In the genomic region with DNA sequence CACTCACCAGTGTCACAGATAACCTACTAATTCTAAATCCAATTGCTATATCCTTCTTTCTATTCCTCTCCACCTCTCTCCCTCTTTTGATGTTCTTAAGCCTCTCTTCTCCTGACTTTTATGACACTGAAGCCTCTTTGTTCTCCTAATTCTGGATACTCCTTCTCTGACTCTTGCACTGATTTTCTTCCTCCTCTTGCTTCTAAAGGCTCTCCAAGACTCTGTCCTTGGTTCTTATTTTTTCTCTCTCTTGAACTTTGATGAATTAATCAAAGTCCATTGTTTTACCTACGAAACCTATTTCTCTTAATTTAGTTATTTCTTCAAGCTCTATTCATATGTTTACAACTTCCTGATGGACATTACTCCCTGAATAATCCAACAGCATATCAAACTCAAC, we compare ENCODE assay signal across 34 cellular contexts.
DNase-seq lines count a peak whose midpoint lies in the region; FAIRE-seq and TF ChIP-seq lines count a peak whose summit lies in the region.
"Had no signal": no experiment of that assay in that cellular context is flagged by ENCODE, and none has a peak within 500 bp of the region (broad histone marks: within the 10 kb centered on the region; RNA-seq: fewer than 3 reads in every experiment).

No MANE protein-coding gene starts in this region.

- no peaks in the 10 kb centered on the region for H3K27me3 ChIP-seq in astrocyte (ENCODE audit: insufficient read depth, low read length)
- no peaks in the 10 kb centered on the region for H3K27me3 ChIP-seq in left ventricle myocardium inferior (ENCODE audit: low read depth)
- H3K27me3 ChIP-seq: BE2C; BLaER1; BLaER1 treated with 17β-estradiol and CSF1 and Interleukin-3, amounts not matched to agents 10 nM and 100 nM had no signal

- intact Hi-C loops in left ventricle myocardium inferior (cut with micrococcal nuclease), result no loop called here

- TF ChIP-seq CTCF in D721Med (IDR thresholded peaks at IDR 0.05; ENCODE audit: insufficient read depth, missing control alignments), result no peak
- no peak for TF ChIP-seq CTCF in HEK293 (tag by site-specific recombination; IDR thresholded peaks at IDR 0.05)
- no peak for TF ChIP-seq CTCF in astrocyte (IDR thresholded peaks at IDR 0.05; ENCODE audit: insufficient read depth, low read depth, low read length)
- no peak for TF ChIP-seq CTCF in left ventricle myocardium inferior (IDR thresholded peaks at IDR 0.05; ENCODE audit: borderline replicate concordance)

- FAIRE-seq in D721Med (lab: Jason Lieb, UNC) (peak; percentile 38), astrocyte (lab: Jason Lieb, UNC) (peak; percentile 49)
- FAIRE-seq: A204.1 had no signal

- H3K79me2 ChIP-seq in astrocyte (ENCODE audit: insufficient read depth, low read length), result no peaks in the 10 kb centered on the region

- no peak overlapping the region for H3K27ac Mint-ChIP-seq in astrocyte (ENCODE audit: unreplicated experiment)
- H3K27ac Mint-ChIP-seq: B cell; CD14-positive monocyte; CD4-positive, alpha-beta T cell; CD4-positive, CD25-positive, alpha-beta regulatory T cell; CD8-positive, alpha-beta memory T cell; CD8-positive, alpha-beta T cell had no signal

- H3K9ac ChIP-seq in astrocyte (ENCODE audit: low read length), result no peak overlapping the region
- H3K9ac ChIP-seq: BLaER1; BLaER1 treated with 17β-estradiol and CSF1 and Interleukin-3, amounts not matched to agents 10 nM and 100 nM had no signal

- H3K36me3 ChIP-seq in HEK293 (ENCODE audit: control insufficient read depth in 2 of 2, insufficient read depth in 1 of 2, low read length in 2 of 2), result no peaks in the 10 kb centered on the region
- no peaks in the 10 kb centered on the region for H3K36me3 ChIP-seq in astrocyte (ENCODE audit: insufficient read depth, low read length)
- no peaks in the 10 kb centered on the region for H3K36me3 ChIP-seq in left ventricle myocardium inferior
- H3K36me3 ChIP-seq: BE2C; BLaER1; BLaER1 treated with 17β-estradiol and CSF1 and Interleukin-3, amounts not matched to agents 10 nM and 100 nM had no signal

- no peak overlapping the region for H3K4me3 ChIP-seq in HEK293 (ENCODE audit: low read depth, low read length)
- no peak overlapping the region for H3K4me3 ChIP-seq in astrocyte (ENCODE audit: insufficient read depth, low read depth, low read length)
- no peak overlapping the region for H3K4me3 ChIP-seq in left ventricle myocardium inferior
- H3K4me3 ChIP-seq: A549; BLaER1; BLaER1 treated with 17β-estradiol and CSF1 and Interleukin-3, amounts not matched to agents 10 nM and 100 nM had no signal

- H3K4me1 ChIP-seq in HEK293 (ENCODE audit: control insufficient read depth, insufficient read depth, low read length) (no peaks in the 10 kb centered on the region), astrocyte (ENCODE audit: insufficient read depth, low read length) (no peaks in the 10 kb centered on the region), left ventricle myocardium inferior (no peaks in the 10 kb centered on the region)
- H3K4me1 ChIP-seq: A549; BE2C; BLaER1; BLaER1 treated with 17β-estradiol and CSF1 and Interleukin-3, amounts not matched to agents 10 nM and 100 nM; Caco-2 had no signal

- no peaks in the 10 kb centered on the region for H3K36me3 Mint-ChIP-seq in astrocyte (ENCODE audit: low read depth, unreplicated experiment)
- H3K36me3 Mint-ChIP-seq: CD14-positive monocyte; CD4-positive, alpha-beta memory T cell; CD4-positive, CD25-positive, alpha-beta regulatory T cell; CD8-positive, alpha-beta memory T cell; CD8-positive, alpha-beta T cell had no signal

- no peak overlapping the region for H3K4me2 ChIP-seq in astrocyte (ENCODE audit: low read length)
- H3K4me2 ChIP-seq: A549; BLaER1; BLaER1 treated with 17β-estradiol and CSF1 and Interleukin-3, amounts not matched to agents 10 nM and 100 nM had no signal

- no peaks in the 10 kb centered on the region for H3K27me3 Mint-ChIP-seq in astrocyte (ENCODE audit: low read depth, unreplicated experiment)
- H3K27me3 Mint-ChIP-seq: CD4-positive, alpha-beta memory T cell; CD4-positive, alpha-beta T cell; CD4-positive, CD25-positive, alpha-beta regulatory T cell had no signal

- H3K27ac ChIP-seq in HEK293 (ENCODE audit: extremely low read depth, low read depth, low read length) (no peak overlapping the region), astrocyte (ENCODE audit: low read depth, low read length) (no peak overlapping the region), left ventricle myocardium inferior (replicated peaks) (no peak overlapping the region)
- H3K27ac ChIP-seq: 22Rv1; A549; BLaER1; BLaER1 treated with 17β-estradiol and CSF1 and Interleukin-3, amounts not matched to agents 10 nM and 100 nM; C4-2B had no signal

- DNase-seq in D721Med (ENCODE audit: insufficient read length, low spot score) (no peak), astrocyte (ENCODE audit: low read depth) (no peak), COLO668 (lab: John Stamatoyannopoulos, UW; ENCODE audit: unreplicated experiment) (no peak), left ventricle myocardium inferior (no peak), superior temporal gyrus (ENCODE audit: extremely low spot score) (no peak)
- DNase-seq: 8988T; ACHN; AML-193; BE2C; C1 segment of cervical spinal cord; Caco-2; Calu3; CD4-positive, alpha-beta memory T cell; CD4-positive, alpha-beta T cell; CD4-positive, CD25-positive, alpha-beta regulatory T cell; CD8-positive, alpha-beta memory T cell; CD8-positive, alpha-beta T cell; COR-L47; DMS 273 treated with DMSO at 0.1 percent for 48 hours; DMS153; DMS53; DMS79; DMS79 treated with DMSO at 0.1 percent for 48 hours; DND-41; EL had no signal

- no peaks in the 10 kb centered on the region for H4K20me1 ChIP-seq in astrocyte (ENCODE audit: insufficient read depth, low read length)
- H4K20me1 ChIP-seq: BLaER1; BLaER1 treated with 17β-estradiol and CSF1 and Interleukin-3, amounts not matched to agents 10 nM and 100 nM had no signal

- H2AFZ ChIP-seq in astrocyte (ENCODE audit: low read depth, low read length), result no peak overlapping the region

- H3K4me1 Mint-ChIP-seq in astrocyte (ENCODE audit: low read depth, unreplicated experiment), result no peaks in the 10 kb centered on the region
- H3K4me1 Mint-ChIP-seq: B cell; CD14-positive monocyte; CD4-positive, alpha-beta memory T cell; CD4-positive, CD25-positive, alpha-beta regulatory T cell; CD8-positive, alpha-beta memory T cell had no signal

- no peaks in the 10 kb centered on the region for H3K9me3 ChIP-seq in HEK293 (ENCODE audit: control insufficient read depth, insufficient read depth, low read depth, low read length)
- H3K9me3 ChIP-seq in astrocyte (ENCODE audit: insufficient read depth, low read depth, low read length), result no peaks in the 10 kb centered on the region
- no peaks in the 10 kb centered on the region for H3K9me3 ChIP-seq in left ventricle myocardium inferior (replicated peaks)
- H3K9me3 ChIP-seq: A549, BE2C, Caco-2 had no signal

- no peak overlapping the region for H3K4me3 Mint-ChIP-seq in astrocyte (ENCODE audit: unreplicated experiment)
- H3K4me3 Mint-ChIP-seq: B cell; CD14-positive monocyte; CD4-positive, alpha-beta memory T cell; CD4-positive, alpha-beta T cell; CD4-positive, CD25-positive, alpha-beta regulatory T cell; CD8-positive, alpha-beta memory T cell; CD8-positive, alpha-beta T cell had no signal

- CTCF ChIA-PET in HEK293 (lab: Yijun Ruan, JAX), result interaction anchor here (0.6 to 1.2 kb wide), 3 partner anchors 8 to 127 kb away, joined by 3 to 4 read pairs (median 3); no protein-coding TSS in a partner anchor

- no peaks in the 10 kb centered on the region for H3K9me3 Mint-ChIP-seq in astrocyte (ENCODE audit: unreplicated experiment)
- H3K9me3 Mint-ChIP-seq: CD4-positive, alpha-beta T cell; CD8-positive, alpha-beta memory T cell had no signal

- POLR2A ChIA-PET in HEK293 (lab: Yijun Ruan, JAX), result no interaction called here

TF ChIP-seq in HEK293, 187 proteins besides CTCF, POLR2A, EP300 and RAD21:
- TF ChIP-seq, protein P1, sequence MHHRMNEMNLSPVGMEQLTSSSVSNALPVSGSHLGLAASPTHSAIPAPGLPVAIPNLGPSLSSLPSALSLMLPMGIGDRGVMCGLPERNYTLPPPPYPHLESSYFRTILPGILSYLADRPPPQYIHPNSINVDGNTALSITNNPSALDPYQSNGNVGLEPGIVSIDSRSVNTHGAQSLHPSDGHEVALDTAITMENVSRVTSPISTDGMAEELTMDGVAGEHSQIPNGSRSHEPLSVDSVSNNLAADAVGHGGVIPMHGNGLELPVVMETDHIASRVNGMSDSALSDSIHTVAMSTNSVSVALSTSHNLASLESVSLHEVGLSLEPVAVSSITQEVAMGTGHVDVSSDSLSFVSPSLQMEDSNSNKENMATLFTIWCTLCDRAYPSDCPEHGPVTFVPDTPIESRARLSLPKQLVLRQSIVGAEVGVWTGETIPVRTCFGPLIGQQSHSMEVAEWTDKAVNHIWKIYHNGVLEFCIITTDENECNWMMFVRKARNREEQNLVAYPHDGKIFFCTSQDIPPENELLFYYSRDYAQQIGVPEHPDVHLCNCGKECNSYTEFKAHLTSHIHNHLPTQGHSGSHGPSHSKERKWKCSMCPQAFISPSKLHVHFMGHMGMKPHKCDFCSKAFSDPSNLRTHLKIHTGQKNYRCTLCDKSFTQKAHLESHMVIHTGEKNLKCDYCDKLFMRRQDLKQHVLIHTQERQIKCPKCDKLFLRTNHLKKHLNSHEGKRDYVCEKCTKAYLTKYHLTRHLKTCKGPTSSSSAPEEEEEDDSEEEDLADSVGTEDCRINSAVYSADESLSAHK (tag by site-specific recombination; IDR thresholded peaks at IDR 0.05), result no peak
- TF ChIP-seq, protein P2, sequence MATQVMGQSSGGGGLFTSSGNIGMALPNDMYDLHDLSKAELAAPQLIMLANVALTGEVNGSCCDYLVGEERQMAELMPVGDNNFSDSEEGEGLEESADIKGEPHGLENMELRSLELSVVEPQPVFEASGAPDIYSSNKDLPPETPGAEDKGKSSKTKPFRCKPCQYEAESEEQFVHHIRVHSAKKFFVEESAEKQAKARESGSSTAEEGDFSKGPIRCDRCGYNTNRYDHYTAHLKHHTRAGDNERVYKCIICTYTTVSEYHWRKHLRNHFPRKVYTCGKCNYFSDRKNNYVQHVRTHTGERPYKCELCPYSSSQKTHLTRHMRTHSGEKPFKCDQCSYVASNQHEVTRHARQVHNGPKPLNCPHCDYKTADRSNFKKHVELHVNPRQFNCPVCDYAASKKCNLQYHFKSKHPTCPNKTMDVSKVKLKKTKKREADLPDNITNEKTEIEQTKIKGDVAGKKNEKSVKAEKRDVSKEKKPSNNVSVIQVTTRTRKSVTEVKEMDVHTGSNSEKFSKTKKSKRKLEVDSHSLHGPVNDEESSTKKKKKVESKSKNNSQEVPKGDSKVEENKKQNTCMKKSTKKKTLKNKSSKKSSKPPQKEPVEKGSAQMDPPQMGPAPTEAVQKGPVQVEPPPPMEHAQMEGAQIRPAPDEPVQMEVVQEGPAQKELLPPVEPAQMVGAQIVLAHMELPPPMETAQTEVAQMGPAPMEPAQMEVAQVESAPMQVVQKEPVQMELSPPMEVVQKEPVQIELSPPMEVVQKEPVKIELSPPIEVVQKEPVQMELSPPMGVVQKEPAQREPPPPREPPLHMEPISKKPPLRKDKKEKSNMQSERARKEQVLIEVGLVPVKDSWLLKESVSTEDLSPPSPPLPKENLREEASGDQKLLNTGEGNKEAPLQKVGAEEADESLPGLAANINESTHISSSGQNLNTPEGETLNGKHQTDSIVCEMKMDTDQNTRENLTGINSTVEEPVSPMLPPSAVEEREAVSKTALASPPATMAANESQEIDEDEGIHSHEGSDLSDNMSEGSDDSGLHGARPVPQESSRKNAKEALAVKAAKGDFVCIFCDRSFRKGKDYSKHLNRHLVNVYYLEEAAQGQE (tag by site-specific recombination; IDR thresholded peaks at IDR 0.05), result peak; percentile 66; the same call in 1 of the 2 replicates
